Comparison of ENCODE assay signal across 26 cellular contexts in the genomic region with DNA sequence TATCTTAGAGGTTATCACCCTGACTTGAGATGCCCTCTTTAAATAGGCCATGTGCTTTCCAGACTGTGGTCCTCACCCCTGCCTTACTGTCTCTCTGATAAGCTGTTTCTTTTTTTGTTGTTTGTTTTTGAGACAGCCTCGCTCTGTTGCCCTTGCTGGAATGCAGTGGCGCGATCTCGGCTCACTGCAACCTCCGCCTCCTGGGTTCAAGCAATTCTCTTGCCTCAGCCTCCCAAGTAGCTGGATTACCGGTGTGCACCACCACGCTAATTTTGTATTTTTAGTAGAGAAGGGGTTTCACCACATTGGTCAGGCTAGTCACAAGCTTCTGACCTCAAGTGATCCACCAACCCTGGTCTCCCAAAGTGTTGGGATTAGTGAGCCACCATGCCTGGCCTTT. TPM values are rescaled to one million over a fixed set of nuclear protein-coding genes. Genes with fewer than 3 reads are reported as not detected.
DNase-seq lines count a peak whose midpoint lies in the region; ATAC-seq, FAIRE-seq and TF ChIP-seq lines count a peak whose summit lies in the region.
"Had no signal": no experiment of that assay in that cellular context is flagged by ENCODE, and none has a peak within 500 bp of the region (broad histone marks: within the 10 kb centered on the region; RNA-seq: fewer than 3 reads in every experiment).

No MANE protein-coding gene starts in this region.

- TF ChIP-seq EP300 in HepG2 (IDR thresholded peaks at IDR 0.05; ENCODE audit: low read depth in 2 of 2, low read length in 2 of 2) (no peak), HepG2 (CRISPR knock-in tag; IDR thresholded peaks at IDR 0.05; ENCODE audit: borderline replicate concordance) (no peak)

- TF ChIP-seq RAD21 in HepG2 (CRISPR knock-in tag; IDR thresholded peaks at IDR 0.05): no peak

- intact Hi-C loops in HepG2 (cut with micrococcal nuclease; ENCODE audit: unreplicated experiment): no loop called here
- intact Hi-C loops in right lobe of liver (cut with DNase I): no loop called here

- no peaks in the 10 kb centered on the region for H3K9me3 Mint-ChIP-seq in type B pancreatic cell
- H3K9me3 Mint-ChIP-seq: activated B cell treated with CpG ODN at 0.5 μM for 24 hours; activated T-cell treated with anti-CD3 and anti-CD28 coated beads, Interleukin-2, amount 50 U/mL, for 72 hours; memory B cell; neural crest cell had no signal

- H3K27me3 Mint-ChIP-seq in type B pancreatic cell: no peaks in the 10 kb centered on the region

- ATAC-seq in HepG2 (peak; percentile 13), right lobe of liver (no peak)
- ATAC-seq: activated T-cell treated with anti-CD3 and anti-CD28 coated beads, Interleukin-2, amount 50 U/mL, for 72 hours had no signal

- TF ChIP-seq CTCF in HepG2 (CRISPR knock-in tag; IDR thresholded peaks at IDR 0.05): no peak
- TF ChIP-seq CTCF in right lobe of liver (IDR thresholded peaks at IDR 0.05): no peak
- no peak for TF ChIP-seq CTCF in type B pancreatic cell (conservative IDR thresholded peaks at IDR 0.05)
- TF ChIP-seq CTCF in RWPE1 (conservative IDR thresholded peaks at IDR 0.05; ENCODE audit: low read depth): no peak

- peak overlapping the region; percentile 11 for H3K9ac ChIP-seq in HepG2 (ENCODE audit: insufficient read depth, low read depth, low read length)
- H3K9ac ChIP-seq: GM23248 had no signal

- H3K4me1 ChIP-seq in HepG2 (ENCODE audit: insufficient read depth, low read length) (peaks cover 82% of the 10 kb centered on the region), right lobe of liver (peaks cover 0 to 14% (median 0%) of the 10 kb centered on the region in 4 donors)
- H3K4me1 ChIP-seq: spleen, tibial artery had no signal

- no peaks in the 10 kb centered on the region for H3K4me1 Mint-ChIP-seq in type B pancreatic cell (ENCODE audit: unreplicated experiment)
- H3K4me1 Mint-ChIP-seq: activated B cell treated with CpG ODN at 0.5 μM for 24 hours, memory B cell, neural crest cell had no signal

- H3K4me3 ChIP-seq in HepG2 (replicated peaks in 1 of 3; ENCODE audit: insufficient read depth in 1 of 3, low read depth in 2 of 3, low read length in 3 of 3) (peak overlapping the region in 2 of 3 experiments; percentile 9 to 67; a peak in 3 of 6 replicates), right lobe of liver (no peak overlapping the region)
- H3K4me3 ChIP-seq: GM23248, Peyer's patch, spleen, tibial artery had no signal

- under 1% methylated on average over 7 of the region's 7 CpGs for WGBS in HepG2 (ENCODE audit: low lambda C conversion rate)
- WGBS in right lobe of liver (ENCODE audit: insufficient coverage, low coverage, low lambda C conversion rate, missing lambda C conversion rate): 73% methylated on average over 6 of the region's 7 CpGs

- CTCF ChIA-PET in HepG2 (lab: Yijun Ruan, JAX; ENCODE audit: low intra/inter-chr PET ratio, low total read pairs): interaction anchor here (0.9 kb wide), 1 partner anchor 136 kb away, joined by 3 read pairs; no protein-coding TSS in a partner anchor
- CTCF ChIA-PET in RWPE1 (lab: Yijun Ruan, JAX): interaction anchor here (0.6 to 0.7 kb wide), 2 partner anchors 22 to 232 kb away, joined by 3 to 5 read pairs; a partner anchor contains a TSS

- no TSS peak for BruUV-seq in HepG2 (replicated peaks; lab: Mats Ljungman, UMichigan)

- H3K27me3 ChIP-seq in HepG2 (ENCODE audit: control insufficient read depth in 1 of 2, insufficient read depth in 2 of 2, low read length in 2 of 2): no peaks in the 10 kb centered on the region; a peak in 1 of 5 replicates
- no peaks in the 10 kb centered on the region for H3K27me3 ChIP-seq in right lobe of liver
- H3K27me3 ChIP-seq: Peyer's patch, spleen had no signal

- H3K9me3 ChIP-seq in HepG2 (ENCODE audit: low read length) (no peaks in the 10 kb centered on the region), right lobe of liver (no peaks in the 10 kb centered on the region)
- H3K9me3 ChIP-seq: Peyer's patch, spleen, tibial artery had no signal

- H3K4me3 Mint-ChIP-seq in type B pancreatic cell: no peak overlapping the region
- H3K4me3 Mint-ChIP-seq: activated B cell treated with CpG ODN at 0.5 μM for 24 hours; activated T-cell treated with anti-CD3 and anti-CD28 coated beads, Interleukin-2, amount 50 U/mL, for 72 hours; memory B cell; neural crest cell had no signal

- H2AFZ ChIP-seq in HepG2 (ENCODE audit: low read length): no peak overlapping the region
- H2AFZ ChIP-seq: GM23248 had no signal

- POLR2A ChIA-PET in HepG2 (lab: Yijun Ruan, JAX) (interaction anchor here (0.8 to 3.0 kb wide), 5 partner anchors 12 to 156 kb away, joined by 3 to 17 read pairs (median 5); a partner anchor contains a TSS), RWPE1 (lab: Yijun Ruan, JAX; ENCODE audit: low non-redundant PET) (no interaction called here)

- H3K36me3 Mint-ChIP-seq in type B pancreatic cell: no peaks in the 10 kb centered on the region
- H3K36me3 Mint-ChIP-seq: memory B cell had no signal

- DNase-seq in HepG2 (ENCODE audit: low spot score) (no peak), right lobe of liver (no peak), type B pancreatic cell (ENCODE audit: extremely low spot score, unreplicated experiment) (no peak), RWPE1 (ENCODE audit: low spot score) (no peak)
- DNase-seq: activated B cell treated with CpG ODN at 0.5 μM for 24 hours; activated CD4-positive, alpha-beta T cell treated with anti-CD3 and anti-CD28 coated beads, Interleukin-2, amount 50 U/mL, for 1 hour; activated naive CD4-positive, alpha-beta T cell; activated T-cell treated with anti-CD3 and anti-CD28 coated beads, Interleukin-2, amount 50 U/mL, for 72 hours; AML-193; DMS153; GM23248; hypothalamus; NCI-H1417 treated with DMSO at 0.1 percent for 48 hours; NCI-H2081; NCI-H226; Peyer's patch; posterior cingulate gyrus; spleen; tibial artery had no signal

- H3K27ac ChIP-seq in HepG2 (ENCODE audit: extremely low read length, insufficient read depth, low read length) (peak overlapping the region; percentile 22), right lobe of liver (no peak overlapping the region), RWPE1 (no peak overlapping the region)
- H3K27ac ChIP-seq: GM23248, Peyer's patch, spleen, tibial artery had no signal

- H3K36me3 ChIP-seq in HepG2 (replicated peaks in 1 of 2; ENCODE audit: control insufficient read depth in 1 of 2, insufficient read depth in 2 of 2, low read length in 2 of 2) (no peaks in the 10 kb centered on the region), right lobe of liver (no peaks in the 10 kb centered on the region)
- H3K36me3 ChIP-seq: Peyer's patch, spleen, tibial artery had no signal

- no peak for TF ChIP-seq POLR2A in HepG2 (IDR thresholded peaks at IDR 0.05; ENCODE audit: insufficient read depth in 1 of 2, low read depth in 2 of 2, low read length in 2 of 2)
- TF ChIP-seq POLR2A in right lobe of liver (IDR thresholded peaks at IDR 0.05): no peak

- no peaks in the 10 kb centered on the region for H4K20me1 ChIP-seq in HepG2 (ENCODE audit: insufficient read depth, low read length)

- peak overlapping the region; percentile 88 for H3K4me2 ChIP-seq in HepG2 (ENCODE audit: low read depth, low read length)

- in situ Hi-C loops in HepG2 (cut with HindIII; ENCODE audit: extremely low pct_ligation_motif_present, low pct_unique_long_range_greater_than_20kb): no loop called here

- no peak for FAIRE-seq in HepG2 (lab: Jason Lieb, UNC)
- FAIRE-seq: A204.1 had no signal

- H3K27ac Mint-ChIP-seq in type B pancreatic cell: peak overlapping the region; percentile 64
- H3K27ac Mint-ChIP-seq: activated B cell treated with CpG ODN at 0.5 μM for 24 hours; activated T-cell treated with anti-CD3 and anti-CD28 coated beads, Interleukin-2, amount 50 U/mL, for 72 hours; memory B cell had no signal

- no peaks in the 10 kb centered on the region for H3K79me2 ChIP-seq in HepG2 (ENCODE audit: insufficient read depth, low read length)

RNA-seq across cellular contexts. Expression of a gene that starts 0.8 kb away (rescaled TPM):
- total RNA-seq in HepG2 (2016; rRNA removed; fragmentation: Illumina TruSeq; extraction: Trizol) (0.22 TPM in 1 of 2 replicates, not detected in the other), right lobe of liver (not detected), type B pancreatic cell (ENCODE audit: low replicate concordance) (not detected in 2 replicates)
- not detected in 2 replicates for total RNA-seq in HepG2 (2016; cell fraction: cytosol; rRNA removed; fragmentation: Illumina TruSeq; extraction: Trizol; ENCODE audit: low read depth)
- not detected in 2 replicates for total RNA-seq in HepG2 (2016; cell fraction: insoluble cytoplasmic fraction; rRNA removed; fragmentation: Illumina TruSeq; extraction: Trizol)
- total RNA-seq in HepG2 (2016; cell fraction: membrane; rRNA removed; fragmentation: Illumina TruSeq; extraction: Trizol): not detected in 2 replicates
- total RNA-seq in HepG2 (2016; cell fraction: nucleus; rRNA removed; fragmentation: Illumina TruSeq; extraction: Trizol): not detected in 2 replicates
- polyA plus RNA-seq in HepG2 (2011; rRNA removed): 0.31 TPM in 1 of 2 replicates, not detected in the other
- not detected in 2 replicates for polyA plus RNA-seq in HepG2 (2011; cell fraction: cytosol; rRNA removed)
- 0.29 and 0.43 TPM in 2 replicates for polyA plus RNA-seq in HepG2 (2011; cell fraction: nucleus; rRNA removed)
- 0.50 TPM in 1 of 2 replicates, not detected in the other for polyA plus RNA-seq in HepG2 (2012)
- polyA plus RNA-seq in HepG2 (2016; cell fraction: cytosol; fragmentation: Illumina TruSeq; extraction: Trizol; ENCODE audit: low read depth): not detected in 2 replicates
- polyA plus RNA-seq in HepG2 (2016; cell fraction: insoluble cytoplasmic fraction; fragmentation: Illumina TruSeq; extraction: Trizol; ENCODE audit: low read depth): not detected in 2 replicates
- polyA plus RNA-seq in HepG2 (2016; cell fraction: membrane; fragmentation: Illumina TruSeq; extraction: Trizol; ENCODE audit: low read depth): not detected in 2 replicates
- polyA plus RNA-seq in HepG2 (2016; cell fraction: nucleus; fragmentation: Illumina TruSeq; extraction: Trizol; ENCODE audit: insufficient read depth, low read depth): not detected in 2 replicates
- 0.89 TPM in 1 of 2 replicates, not detected in the other for polyA minus RNA-seq in HepG2 (2011; rRNA and poly(A)+ RNA removed; ENCODE audit: low replicate concordance)
- not detected in 2 replicates for polyA minus RNA-seq in HepG2 (2011; cell fraction: cytosol; rRNA and poly(A)+ RNA removed)
- not detected in 2 replicates for polyA minus RNA-seq in HepG2 (2011; cell fraction: nucleus; rRNA and poly(A)+ RNA removed)
- total RNA-seq: activated B cell treated with CpG ODN at 0.5 μM for 24 hours; activated T-cell treated with anti-CD3 and anti-CD28 coated beads, Interleukin-2, amount 50 U/mL, for 72 hours; cerebellum; GM23248; left lobe of liver; Peyer's patch; spleen had no signal
- polyA plus RNA-seq: adipose tissue, GM23248, right cardiac atrium had no signal

RNA-seq across cellular contexts. Expression of a gene that starts 6.3 kb away (rescaled TPM):
- total RNA-seq in HepG2 (2016; rRNA removed; fragmentation: Illumina TruSeq; extraction: Trizol): not detected in 2 replicates
- not detected in 2 replicates for total RNA-seq in HepG2 (2016; cell fraction: cytosol; rRNA removed; fragmentation: Illumina TruSeq; extraction: Trizol; ENCODE audit: low read depth)
- total RNA-seq in HepG2 (2016; cell fraction: insoluble cytoplasmic fraction; rRNA removed; fragmentation: Illumina TruSeq; extraction: Trizol): not detected in 2 replicates
- not detected in 2 replicates for total RNA-seq in HepG2 (2016; cell fraction: membrane; rRNA removed; fragmentation: Illumina TruSeq; extraction: Trizol)
- total RNA-seq in HepG2 (2016; cell fraction: nucleus; rRNA removed; fragmentation: Illumina TruSeq; extraction: Trizol): not detected in 2 replicates
- polyA plus RNA-seq in HepG2 (2011; rRNA removed): not detected in 2 replicates
- not detected in 2 replicates for polyA plus RNA-seq in HepG2 (2011; cell fraction: cytosol; rRNA removed)
- not detected in 2 replicates for polyA plus RNA-seq in HepG2 (2011; cell fraction: nucleus; rRNA removed)
- polyA plus RNA-seq in HepG2 (2012): 0.52 TPM in 1 of 2 replicates, not detected in the other
- polyA plus RNA-seq in HepG2 (2016; cell fraction: cytosol; fragmentation: Illumina TruSeq; extraction: Trizol; ENCODE audit: low read depth): not detected in 2 replicates
- not detected in 2 replicates for polyA plus RNA-seq in HepG2 (2016; cell fraction: insoluble cytoplasmic fraction; fragmentation: Illumina TruSeq; extraction: Trizol; ENCODE audit: low read depth)
- not detected in 2 replicates for polyA plus RNA-seq in HepG2 (2016; cell fraction: membrane; fragmentation: Illumina TruSeq; extraction: Trizol; ENCODE audit: low read depth)
- not detected in 2 replicates for polyA plus RNA-seq in HepG2 (2016; cell fraction: nucleus; fragmentation: Illumina TruSeq; extraction: Trizol; ENCODE audit: insufficient read depth, low read depth)
- not detected in 2 replicates for polyA minus RNA-seq in HepG2 (2011; rRNA and poly(A)+ RNA removed; ENCODE audit: low replicate concordance)
- polyA minus RNA-seq in HepG2 (2011; cell fraction: cytosol; rRNA and poly(A)+ RNA removed): not detected in 2 replicates
- not detected in 2 replicates for polyA minus RNA-seq in HepG2 (2011; cell fraction: nucleus; rRNA and poly(A)+ RNA removed)
- under 1 TPM in 2 of 6 experiments, not detected in 4; 0.44 to 0.95 TPM for total RNA-seq in right lobe of liver
- total RNA-seq in type B pancreatic cell (ENCODE audit: low replicate concordance): 5.0 and 7.8 TPM in 2 replicates
- total RNA-seq: activated B cell treated with CpG ODN at 0.5 μM for 24 hours; activated T-cell treated with anti-CD3 and anti-CD28 coated beads, Interleukin-2, amount 50 U/mL, for 72 hours; cerebellum; GM23248; neural crest cell; right cardiac atrium; spleen had no signal
- polyA plus RNA-seq: GM23248, right cardiac atrium, spleen had no signal

RNA-seq across cellular contexts. Expression of a gene that starts 13.5 kb away (rescaled TPM):
- total RNA-seq in HepG2 (2016; rRNA removed; fragmentation: Illumina TruSeq; extraction: Trizol): 16.8 and 19.2 TPM in 2 replicates
- total RNA-seq in HepG2 (2016; cell fraction: cytosol; rRNA removed; fragmentation: Illumina TruSeq; extraction: Trizol; ENCODE audit: low read depth): 22.3 and 22.8 TPM in 2 replicates
- total RNA-seq in HepG2 (2016; cell fraction: insoluble cytoplasmic fraction; rRNA removed; fragmentation: Illumina TruSeq; extraction: Trizol): 15.4 and 17.5 TPM in 2 replicates
- total RNA-seq in HepG2 (2016; cell fraction: membrane; rRNA removed; fragmentation: Illumina TruSeq; extraction: Trizol): 24.2 and 30.2 TPM in 2 replicates
- total RNA-seq in HepG2 (2016; cell fraction: nucleus; rRNA removed; fragmentation: Illumina TruSeq; extraction: Trizol): 11.4 and 14.7 TPM in 2 replicates
- polyA plus RNA-seq in HepG2 (2011; rRNA removed): 42.1 and 55.9 TPM in 2 replicates
- polyA plus RNA-seq in HepG2 (2011; cell fraction: cytosol; rRNA removed): 28.6 and 42.0 TPM in 2 replicates
- 210 and 224 TPM in 2 replicates for polyA plus RNA-seq in HepG2 (2011; cell fraction: nucleus; rRNA removed)
- polyA plus RNA-seq in HepG2 (2012): 19.5 and 23.7 TPM in 2 replicates
- 25.8 and 30.9 TPM in 2 replicates for polyA plus RNA-seq in HepG2 (2016; cell fraction: cytosol; fragmentation: Illumina TruSeq; extraction: Trizol; ENCODE audit: low read depth)
- 20.1 TPM in 2 replicates for polyA plus RNA-seq in HepG2 (2016; cell fraction: insoluble cytoplasmic fraction; fragmentation: Illumina TruSeq; extraction: Trizol; ENCODE audit: low read depth)
- 27.7 and 34.1 TPM in 2 replicates for polyA plus RNA-seq in HepG2 (2016; cell fraction: membrane; fragmentation: Illumina TruSeq; extraction: Trizol; ENCODE audit: low read depth)
- polyA plus RNA-seq in HepG2 (2016; cell fraction: nucleus; fragmentation: Illumina TruSeq; extraction: Trizol; ENCODE audit: insufficient read depth, low read depth): 40.1 and 43.8 TPM in 2 replicates
- 13.8 and 24.1 TPM in 2 replicates for polyA minus RNA-seq in HepG2 (2011; rRNA and poly(A)+ RNA removed; ENCODE audit: low replicate concordance)
- polyA minus RNA-seq in HepG2 (2011; cell fraction: cytosol; rRNA and poly(A)+ RNA removed): 7.8 and 9.9 TPM in 2 replicates
- 13.5 and 14.2 TPM in 2 replicates for polyA minus RNA-seq in HepG2 (2011; cell fraction: nucleus; rRNA and poly(A)+ RNA removed)
- 10 to 100 TPM in 5 of 6 experiments, 1 to 10 TPM in 1; 8.3 to 24.2 (median 14.0) TPM for total RNA-seq in right lobe of liver
- 37.6 and 39.3 TPM in 2 replicates for total RNA-seq in type B pancreatic cell (ENCODE audit: low replicate concordance)

RNA-seq across cellular contexts. Expression of a gene that starts 21.9 kb away (rescaled TPM):
- total RNA-seq in HepG2 (2016; rRNA removed; fragmentation: Illumina TruSeq; extraction: Trizol): 8.1 and 12.2 TPM in 2 replicates
- total RNA-seq in HepG2 (2016; cell fraction: cytosol; rRNA removed; fragmentation: Illumina TruSeq; extraction: Trizol; ENCODE audit: low read depth): 1.6 and 1.9 TPM in 2 replicates
- 8.1 and 12.2 TPM in 2 replicates for total RNA-seq in HepG2 (2016; cell fraction: insoluble cytoplasmic fraction; rRNA removed; fragmentation: Illumina TruSeq; extraction: Trizol)
- 3.8 and 4.4 TPM in 2 replicates for total RNA-seq in HepG2 (2016; cell fraction: membrane; rRNA removed; fragmentation: Illumina TruSeq; extraction: Trizol)
- 9.6 and 15.9 TPM in 2 replicates for total RNA-seq in HepG2 (2016; cell fraction: nucleus; rRNA removed; fragmentation: Illumina TruSeq; extraction: Trizol)
- 6.1 and 7.4 TPM in 2 replicates for polyA plus RNA-seq in HepG2 (2011; rRNA removed)
- polyA plus RNA-seq in HepG2 (2011; cell fraction: cytosol; rRNA removed): 3.0 and 4.9 TPM in 2 replicates
- 17.2 and 20.4 TPM in 2 replicates for polyA plus RNA-seq in HepG2 (2011; cell fraction: nucleus; rRNA removed)
- 3.2 and 3.5 TPM in 2 replicates for polyA plus RNA-seq in HepG2 (2012)
- 0.76 and 0.78 TPM in 2 replicates for polyA plus RNA-seq in HepG2 (2016; cell fraction: cytosol; fragmentation: Illumina TruSeq; extraction: Trizol; ENCODE audit: low read depth)
- 5.1 and 5.9 TPM in 2 replicates for polyA plus RNA-seq in HepG2 (2016; cell fraction: insoluble cytoplasmic fraction; fragmentation: Illumina TruSeq; extraction: Trizol; ENCODE audit: low read depth)
- polyA plus RNA-seq in HepG2 (2016; cell fraction: membrane; fragmentation: Illumina TruSeq; extraction: Trizol; ENCODE audit: low read depth): 1.9 and 2.5 TPM in 2 replicates
- polyA plus RNA-seq in HepG2 (2016; cell fraction: nucleus; fragmentation: Illumina TruSeq; extraction: Trizol; ENCODE audit: insufficient read depth, low read depth): 19.3 and 24.8 TPM in 2 replicates
- 17.1 and 19.6 TPM in 2 replicates for polyA minus RNA-seq in HepG2 (2011; rRNA and poly(A)+ RNA removed; ENCODE audit: low replicate concordance)
- polyA minus RNA-seq in HepG2 (2011; cell fraction: cytosol; rRNA and poly(A)+ RNA removed): 2.6 and 3.3 TPM in 2 replicates
- polyA minus RNA-seq in HepG2 (2011; cell fraction: nucleus; rRNA and poly(A)+ RNA removed): 11.8 and 12.1 TPM in 2 replicates
- 1 to 10 TPM; 4.5 to 6.6 (median 5.8) TPM for total RNA-seq in right lobe of liver
- 19.0 and 21.0 TPM in 2 replicates for total RNA-seq in type B pancreatic cell (ENCODE audit: low replicate concordance)

RNA-seq across cellular contexts. Expression of a gene that starts 54.6 kb away (rescaled TPM):
- 0.38 and 0.44 TPM in 2 replicates for total RNA-seq in HepG2 (2016; rRNA removed; fragmentation: Illumina TruSeq; extraction: Trizol)
- 0.44 and 0.81 TPM in 2 replicates for total RNA-seq in HepG2 (2016; cell fraction: cytosol; rRNA removed; fragmentation: Illumina TruSeq; extraction: Trizol; ENCODE audit: low read depth)
- total RNA-seq in HepG2 (2016; cell fraction: insoluble cytoplasmic fraction; rRNA removed; fragmentation: Illumina TruSeq; extraction: Trizol): 0.15 TPM in 1 of 2 replicates, not detected in the other
- 0.14 and 0.65 TPM in 2 replicates for total RNA-seq in HepG2 (2016; cell fraction: membrane; rRNA removed; fragmentation: Illumina TruSeq; extraction: Trizol)
- total RNA-seq in HepG2 (2016; cell fraction: nucleus; rRNA removed; fragmentation: Illumina TruSeq; extraction: Trizol): 0.31 TPM in 1 of 2 replicates, not detected in the other
- 0.27 TPM in 1 of 2 replicates, not detected in the other for polyA plus RNA-seq in HepG2 (2011; rRNA removed)
- 0.03 and 0.16 TPM in 2 replicates for polyA plus RNA-seq in HepG2 (2011; cell fraction: cytosol; rRNA removed)
- not detected in 2 replicates for polyA plus RNA-seq in HepG2 (2011; cell fraction: nucleus; rRNA removed)
- polyA plus RNA-seq in HepG2 (2012): 0.12 and 0.21 TPM in 2 replicates
- 0.15 and 0.24 TPM in 2 replicates for polyA plus RNA-seq in HepG2 (2016; cell fraction: cytosol; fragmentation: Illumina TruSeq; extraction: Trizol; ENCODE audit: low read depth)
- 0.34 and 0.57 TPM in 2 replicates for polyA plus RNA-seq in HepG2 (2016; cell fraction: insoluble cytoplasmic fraction; fragmentation: Illumina TruSeq; extraction: Trizol; ENCODE audit: low read depth)
- 0.17 and 0.40 TPM in 2 replicates for polyA plus RNA-seq in HepG2 (2016; cell fraction: membrane; fragmentation: Illumina TruSeq; extraction: Trizol; ENCODE audit: low read depth)
- polyA plus RNA-seq in HepG2 (2016; cell fraction: nucleus; fragmentation: Illumina TruSeq; extraction: Trizol; ENCODE audit: insufficient read depth, low read depth): not detected in 2 replicates
- polyA minus RNA-seq in HepG2 (2011; rRNA and poly(A)+ RNA removed; ENCODE audit: low replicate concordance): 0.70 TPM in 1 of 2 replicates, not detected in the other
- polyA minus RNA-seq in HepG2 (2011; cell fraction: cytosol; rRNA and poly(A)+ RNA removed): not detected in 2 replicates
- 0.50 TPM in 1 of 2 replicates, not detected in the other for polyA minus RNA-seq in HepG2 (2011; cell fraction: nucleus; rRNA and poly(A)+ RNA removed)
- under 1 TPM in 5 of 6 experiments, not detected in 1; 0.12 to 0.92 (median 0.42) TPM for total RNA-seq in right lobe of liver
- total RNA-seq in type B pancreatic cell (ENCODE audit: low replicate concordance): 0.74 and 2.6 TPM in 2 replicates
- total RNA-seq: Peyer's patch had no signal

Comparison
In these comparisons a context has a peak if more than half of its experiments do, and no peak if none do; other contexts are left out.
1. H3K4me3 ChIP-seq: peak in HepG2 (2 of 3); none in right lobe of liver (0 of 3).